In genomic region chr11:14258177-14258935, GRCh38 we compare ENCODE assay signal across 12 cellular contexts.
DNase-seq lines count a peak whose midpoint lies in the region; ATAC-seq and TF ChIP-seq lines count a peak whose summit lies in the region.
"Had no signal": no experiment of that assay in that cellular context is flagged by ENCODE, and none has a peak within 500 bp of the region (broad histone marks: within the 10 kb centered on the region; RNA-seq: fewer than 3 reads in every experiment).

No MANE protein-coding gene starts in this region.

- no peak for ATAC-seq in activated CD8-positive, alpha-beta memory T cell treated with anti-CD3 and anti-CD28 coated beads, Interleukin-2, amount 10 ng/mL, durations not matched to agents 7 days and 5 days
- ATAC-seq in RWPE2 (ENCODE audit: low read depth): peak; percentile 74

- H3K27me3 ChIP-seq in RWPE2 (ENCODE audit: insufficient read depth, poor library complexity, severe bottlenecking) (no peaks in the 10 kb centered on the region), left ventricle myocardium inferior (ENCODE audit: low read depth) (peaks cover 42% of the 10 kb centered on the region)
- H3K27me3 ChIP-seq: upper lobe of left lung had no signal

- H3K27me3 Mint-ChIP-seq in activated CD8-positive, alpha-beta memory T cell treated with anti-CD3 and anti-CD28 coated beads, Interleukin-2, amount 10 ng/mL, durations not matched to agents 7 days and 5 days: no peaks in the 10 kb centered on the region
- H3K27me3 Mint-ChIP-seq in type B pancreatic cell: peaks cover 6% of the 10 kb centered on the region
- H3K27me3 Mint-ChIP-seq in endothelial cell (ENCODE audit: unreplicated experiment): peaks cover 4% of the 10 kb centered on the region

- no peak overlapping the region for H3K27ac ChIP-seq in RWPE2 (ENCODE audit: poor library complexity, severe bottlenecking)
- no peak overlapping the region for H3K27ac ChIP-seq in left ventricle myocardium inferior (replicated peaks)

- H3K36me3 Mint-ChIP-seq in activated CD8-positive, alpha-beta memory T cell treated with anti-CD3 and anti-CD28 coated beads, Interleukin-2, amount 10 ng/mL, durations not matched to agents 7 days and 5 days: no peaks in the 10 kb centered on the region
- H3K36me3 Mint-ChIP-seq in type B pancreatic cell (peaks cover 3% of the 10 kb centered on the region), endothelial cell (ENCODE audit: low read depth, unreplicated experiment) (peaks cover 40% of the 10 kb centered on the region)
- H3K36me3 Mint-ChIP-seq: IgD-negative memory B cell had no signal

- H3K27ac Mint-ChIP-seq in activated CD8-positive, alpha-beta memory T cell treated with anti-CD3 and anti-CD28 coated beads, Interleukin-2, amount 10 ng/mL, durations not matched to agents 7 days and 5 days: no peak overlapping the region
- peak overlapping the region; percentile 21 for H3K27ac Mint-ChIP-seq in type B pancreatic cell
- H3K27ac Mint-ChIP-seq in endothelial cell (ENCODE audit: unreplicated experiment): no peak overlapping the region
- H3K27ac Mint-ChIP-seq: activated T-cell treated with anti-CD3 and anti-CD28 coated beads, Interleukin-2, amount 50 U/mL, for 72 hours had no signal

- no peak overlapping the region for H3K4me3 Mint-ChIP-seq in activated CD8-positive, alpha-beta memory T cell treated with anti-CD3 and anti-CD28 coated beads, Interleukin-2, amount 10 ng/mL, durations not matched to agents 7 days and 5 days
- no peak overlapping the region for H3K4me3 Mint-ChIP-seq in type B pancreatic cell
- no peak overlapping the region for H3K4me3 Mint-ChIP-seq in endothelial cell (ENCODE audit: unreplicated experiment)
- H3K4me3 Mint-ChIP-seq: activated T-cell treated with anti-CD3 and anti-CD28 coated beads, Interleukin-2, amount 50 U/mL, for 72 hours; IgD-negative memory B cell had no signal

- H3K4me1 ChIP-seq in RWPE2 (ENCODE audit: insufficient read depth, poor library complexity, severe bottlenecking): peaks cover 4% of the 10 kb centered on the region
- H3K4me1 ChIP-seq in left ventricle myocardium inferior: peaks cover 2% of the 10 kb centered on the region

- peak; percentile 27 for DNase-seq in activated CD8-positive, alpha-beta memory T cell treated with anti-CD3 and anti-CD28 coated beads, Interleukin-2, amount 10 ng/mL, durations not matched to agents 7 days and 5 days
- no peak for DNase-seq in activated CD8-positive, alpha-beta memory T cell treated with anti-CD3 and anti-CD28 coated beads for 24 hours
- no peak for DNase-seq in RWPE2 (ENCODE audit: low spot score)
- DNase-seq in foreskin fibroblast: peak; percentile 88 to 93
- no peak for DNase-seq in type B pancreatic cell (ENCODE audit: extremely low spot score, unreplicated experiment)
- DNase-seq in endothelial cell (ENCODE audit: low spot score): no peak
- DNase-seq in left ventricle myocardium inferior: no peak
- no peak for DNase-seq in anterior cingulate cortex (lab: John Stamatoyannopoulos, UW)
- DNase-seq: activated T-cell treated with anti-CD3 and anti-CD28 coated beads, Interleukin-2, amount 50 U/mL, for 72 hours; nucleus accumbens had no signal

- no peaks in the 10 kb centered on the region for H3K9me3 ChIP-seq in RWPE2 (ENCODE audit: severe bottlenecking)
- H3K9me3 ChIP-seq in left ventricle myocardium inferior (replicated peaks): no peaks in the 10 kb centered on the region
- H3K9me3 ChIP-seq: upper lobe of left lung had no signal

- TF ChIP-seq CTCF in RWPE2 (IDR thresholded peaks at IDR 0.05; ENCODE audit: poor library complexity, severe bottlenecking): no peak
- no peak for TF ChIP-seq CTCF in foreskin fibroblast (IDR thresholded peaks at IDR 0.05; ENCODE audit: low read depth, low read length)
- no peak for TF ChIP-seq CTCF in type B pancreatic cell (conservative IDR thresholded peaks at IDR 0.05)
- no peak for TF ChIP-seq CTCF in endothelial cell (IDR thresholded peaks at IDR 0.05; ENCODE audit: unreplicated experiment)
- TF ChIP-seq CTCF in left ventricle myocardium inferior (IDR thresholded peaks at IDR 0.05; ENCODE audit: borderline replicate concordance): no peak

- H3K4me3 ChIP-seq in RWPE2 (ENCODE audit: severe bottlenecking) (no peak overlapping the region), foreskin fibroblast (ENCODE audit: low read depth in 1 of 2, low read length in 2 of 2) (no peak overlapping the region), left ventricle myocardium inferior (no peak overlapping the region)
- H3K4me3 ChIP-seq: upper lobe of left lung had no signal

- H3K36me3 ChIP-seq in RWPE2 (ENCODE audit: low read depth) (no peaks in the 10 kb centered on the region), left ventricle myocardium inferior (no peaks in the 10 kb centered on the region)
- H3K36me3 ChIP-seq: upper lobe of left lung had no signal

- CTCF ChIA-PET in activated CD8-positive, alpha-beta memory T cell treated with anti-CD3 and anti-CD28 coated beads, Interleukin-2, amount 10 ng/mL, durations not matched to agents 7 days and 5 days (lab: Charles Lee): interaction anchor here (0.6 to 1.3 kb wide), 5 partner anchors 196 to 485 kb away, joined by 3 to 6 read pairs (median 3); no protein-coding TSS in a partner anchor

- no peaks in the 10 kb centered on the region for H3K9me3 Mint-ChIP-seq in activated CD8-positive, alpha-beta memory T cell treated with anti-CD3 and anti-CD28 coated beads, Interleukin-2, amount 10 ng/mL, durations not matched to agents 7 days and 5 days (ENCODE audit: low read depth)
- H3K9me3 Mint-ChIP-seq in type B pancreatic cell (no peaks in the 10 kb centered on the region), endothelial cell (ENCODE audit: unreplicated experiment) (no peaks in the 10 kb centered on the region)
- H3K9me3 Mint-ChIP-seq: IgD-negative memory B cell had no signal

- intact Hi-C loops in left ventricle myocardium inferior (cut with micrococcal nuclease): no loop called here

- no peaks in the 10 kb centered on the region for H3K4me1 Mint-ChIP-seq in activated CD8-positive, alpha-beta memory T cell treated with anti-CD3 and anti-CD28 coated beads, Interleukin-2, amount 10 ng/mL, durations not matched to agents 7 days and 5 days
- peaks cover 6% of the 10 kb centered on the region for H3K4me1 Mint-ChIP-seq in type B pancreatic cell (ENCODE audit: unreplicated experiment)
- H3K4me1 Mint-ChIP-seq in endothelial cell (ENCODE audit: unreplicated experiment): no peaks in the 10 kb centered on the region
- H3K4me1 Mint-ChIP-seq: IgD-negative memory B cell had no signal

Comparison
In these comparisons a context has a peak if more than half of its experiments do, and no peak if none do; other contexts are left out.
1. DNase-seq: peak in activated CD8-positive, alpha-beta memory T cell treated with anti-CD3 and anti-CD28 coated beads, Interleukin-2, amount 10 ng/mL, durations not matched to agents 7 days and 5 days (single experiment) and foreskin fibroblast (2 of 2); none in activated CD8-positive, alpha-beta memory T cell treated with anti-CD3 and anti-CD28 coated beads for 24 hours (single experiment), RWPE2 (single experiment), type B pancreatic cell (single experiment), endothelial cell (single experiment), left ventricle myocardium inferior (single experiment) and anterior cingulate cortex (0 of 58).